Comparison of ENCODE assay signal across 11 cellular contexts in the genomic region with DNA sequence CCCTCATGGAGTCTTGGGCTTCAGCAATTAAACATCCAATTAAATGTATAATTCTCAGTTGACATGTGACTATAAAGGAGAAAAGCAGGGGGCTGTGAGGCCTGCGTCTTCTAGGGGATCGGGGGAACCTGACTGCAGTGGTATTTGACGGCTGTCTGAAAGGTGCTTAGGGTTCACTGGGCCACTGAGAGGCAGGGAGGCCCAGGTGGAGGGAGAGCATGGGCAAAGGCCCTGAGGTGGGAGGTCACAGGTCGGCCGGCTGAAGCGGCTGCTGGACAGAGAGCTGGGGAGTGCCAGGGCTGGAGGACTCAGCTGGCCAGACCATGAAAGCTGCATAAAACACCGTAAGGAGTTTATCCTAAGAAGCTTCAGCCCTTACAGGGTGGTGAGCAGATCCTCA. TPM values are rescaled to one million over a fixed set of nuclear protein-coding genes. Genes with fewer than 3 reads are reported as not detected.
DNase-seq lines count a peak whose midpoint lies in the region; ATAC-seq and TF ChIP-seq lines count a peak whose summit lies in the region.
"Had no signal": no experiment of that assay in that cellular context is flagged by ENCODE, and none has a peak within 500 bp of the region (broad histone marks: within the 10 kb centered on the region; RNA-seq: fewer than 3 reads in every experiment).

No MANE protein-coding gene starts in this region.

- peak overlapping the region; percentile 91 for H3K27ac Mint-ChIP-seq in progenitor cell of endocrine pancreas
- H3K27ac Mint-ChIP-seq: activated T-helper 17 cell treated with anti-CD3 and anti-CD28 coated beads, Interleukin-2, amount 50 U/mL, for 72 hours had no signal

- DNase-seq in RWPE2 (ENCODE audit: low spot score) (no peak), left ventricle myocardium inferior (no peak), progenitor cell of endocrine pancreas (ENCODE audit: low spot score, unreplicated experiment) (no peak), left lung (no peak), AG08395 (ENCODE audit: low spot score) (no peak), AG20443 (ENCODE audit: low spot score) (no peak)
- DNase-seq: activated CD4-positive, alpha-beta T cell treated with anti-CD3 and anti-CD28 coated beads for 4 hours; NCI-H82 had no signal

- peaks cover 82% of the 10 kb centered on the region for H3K79me2 ChIP-seq in ACC112 (ENCODE audit: control insufficient read depth, insufficient read depth, low read length, unreplicated experiment)

- H3K27me3 ChIP-seq in ACC112 (ENCODE audit: insufficient read depth, low read length) = no peaks in the 10 kb centered on the region
- no peaks in the 10 kb centered on the region for H3K27me3 ChIP-seq in RWPE2 (ENCODE audit: insufficient read depth, poor library complexity, severe bottlenecking)
- no peaks in the 10 kb centered on the region for H3K27me3 ChIP-seq in left ventricle myocardium inferior (ENCODE audit: low read depth)
- no peaks in the 10 kb centered on the region for H3K27me3 ChIP-seq in left lung

- H3K9me3 ChIP-seq in RWPE2 (ENCODE audit: severe bottlenecking) (no peaks in the 10 kb centered on the region), left ventricle myocardium inferior (replicated peaks) (no peaks in the 10 kb centered on the region), left lung (no peaks in the 10 kb centered on the region)

- H3K36me3 ChIP-seq in ACC112 (ENCODE audit: insufficient read depth, low read length) (no peaks in the 10 kb centered on the region), RWPE2 (ENCODE audit: low read depth) (peaks cover 45% of the 10 kb centered on the region), left ventricle myocardium inferior (no peaks in the 10 kb centered on the region), left lung (peaks cover 0 to 7% of the 10 kb centered on the region in 2 donors)

- H3K4me3 ChIP-seq in ACC112 (ENCODE audit: low read depth, low read length) (0 out of 2 replicates have a peak overlapping the region, but pooled peaks have one; percentile 26), RWPE2 (ENCODE audit: severe bottlenecking) (no peak overlapping the region), left ventricle myocardium inferior (no peak overlapping the region), left lung (no peak overlapping the region)

- TF ChIP-seq CTCF in RWPE2 (IDR thresholded peaks at IDR 0.05; ENCODE audit: poor library complexity, severe bottlenecking) (no peak), left ventricle myocardium inferior (IDR thresholded peaks at IDR 0.05; ENCODE audit: borderline replicate concordance) (no peak), progenitor cell of endocrine pancreas (IDR thresholded peaks at IDR 0.05; ENCODE audit: unreplicated experiment) (no peak), left lung (IDR thresholded peaks at IDR 0.05) (no peak)

- no peaks in the 10 kb centered on the region for H3K27me3 Mint-ChIP-seq in progenitor cell of endocrine pancreas
- H3K27me3 Mint-ChIP-seq: activated T-helper 17 cell treated with anti-CD3 and anti-CD28 coated beads, Interleukin-2, amount 50 U/mL, for 72 hours had no signal

- intact Hi-C loops in left ventricle myocardium inferior (cut with micrococcal nuclease) (loop anchor here (10.0 kb wide), 1 partner anchor 47 kb away; no protein-coding TSS in a partner anchor), left lung (cut with DNase I) (no loop called here)

- peak overlapping the region; percentile 100 for H3K27ac ChIP-seq in ACC112 (ENCODE audit: low read depth, low read length)
- H3K27ac ChIP-seq in RWPE2 (ENCODE audit: poor library complexity, severe bottlenecking) = peak overlapping the region; percentile 99
- peak overlapping the region; percentile 96 for H3K27ac ChIP-seq in left ventricle myocardium inferior (replicated peaks)
- peak overlapping the region in 1 of 2 donors; percentile 81 for H3K27ac ChIP-seq in left lung

- H3K4me3 Mint-ChIP-seq in progenitor cell of endocrine pancreas (ENCODE audit: low read depth) = no peak overlapping the region
- H3K4me3 Mint-ChIP-seq: activated T-helper 17 cell treated with anti-CD3 and anti-CD28 coated beads, Interleukin-2, amount 50 U/mL, for 72 hours had no signal

- H3K36me3 Mint-ChIP-seq in progenitor cell of endocrine pancreas (ENCODE audit: insufficient read depth) = no peaks in the 10 kb centered on the region

- H3K9me3 Mint-ChIP-seq in progenitor cell of endocrine pancreas (ENCODE audit: low read depth) = no peaks in the 10 kb centered on the region
- H3K9me3 Mint-ChIP-seq: activated T-helper 17 cell treated with anti-CD3 and anti-CD28 coated beads, Interleukin-2, amount 50 U/mL, for 72 hours had no signal

- H2AFZ ChIP-seq in ACC112 (ENCODE audit: low read length, unreplicated experiment) = no peak overlapping the region

- H3K4me1 ChIP-seq in ACC112 (ENCODE audit: control insufficient read depth, insufficient read depth, low read length, unreplicated experiment) = peaks cover 92% of the 10 kb centered on the region
- peaks cover 72% of the 10 kb centered on the region for H3K4me1 ChIP-seq in RWPE2 (ENCODE audit: insufficient read depth, poor library complexity, severe bottlenecking)
- H3K4me1 ChIP-seq in left ventricle myocardium inferior = peaks cover 100% of the 10 kb centered on the region
- H3K4me1 ChIP-seq in left lung = peaks cover 47 to 92% of the 10 kb centered on the region in 2 donors

- ATAC-seq in RWPE2 (ENCODE audit: low read depth) (no peak), left lung (no peak), HG03039 (IDR thresholded peaks at IDR 0.05; ENCODE audit: unreplicated experiment) (no peak)
- ATAC-seq: activated T-helper 17 cell treated with anti-CD3 and anti-CD28 coated beads, Interleukin-2, amount 50 U/mL, for 72 hours had no signal

- H3K4me1 Mint-ChIP-seq in progenitor cell of endocrine pancreas (ENCODE audit: low read depth) = peaks cover 27% of the 10 kb centered on the region

RNA-seq across cellular contexts. Expression of gene ERGIC1, which starts 23.9 kb away (rescaled TPM):
- total RNA-seq in left ventricle myocardium inferior (79.4 TPM), progenitor cell of endocrine pancreas (150 and 158 TPM in 2 replicates), left lung (100 to 1,000 TPM; 165 to 229 TPM)
